ENCODE assay signal across 9 cellular contexts in genomic region chr6:20708367-20709124, GRCh38.
A peak's percentile ranks its signal among the peaks of the same experiment; 100 is the strongest.
DNase-seq lines count a peak whose midpoint lies in the region; ATAC-seq and TF ChIP-seq lines count a peak whose summit lies in the region.
"Had no signal": no experiment of that assay in that cellular context is flagged by ENCODE, and none has a peak within 500 bp of the region (broad histone marks: within the 10 kb centered on the region; RNA-seq: fewer than 3 reads in every experiment).

No MANE protein-coding gene starts in this region.

- H3K4me3 ChIP-seq in CD8-positive, alpha-beta memory T cell (ENCODE audit: low read length): no peak overlapping the region
- H3K4me3 ChIP-seq in astrocyte of the cerebellum (ENCODE audit: low read depth, low read length): no peak overlapping the region
- no peak overlapping the region for H3K4me3 ChIP-seq in BE2C (ENCODE audit: low read depth, low read length)
- H3K4me3 ChIP-seq in suprapubic skin: no peak overlapping the region
- H3K4me3 ChIP-seq in right lobe of liver: no peak overlapping the region
- H3K4me3 ChIP-seq: heart right ventricle had no signal

- H3K27me3 Mint-ChIP-seq in CD8-positive, alpha-beta memory T cell: no peaks in the 10 kb centered on the region

- no peak overlapping the region for H3K27ac ChIP-seq in CD8-positive, alpha-beta memory T cell (ENCODE audit: low read depth, low read length)
- H3K27ac ChIP-seq in suprapubic skin: no peak overlapping the region
- no peak overlapping the region for H3K27ac ChIP-seq in right lobe of liver
- H3K27ac ChIP-seq: heart right ventricle had no signal

- H3K36me3 Mint-ChIP-seq in CD8-positive, alpha-beta memory T cell: peaks cover 0 to 2% (median 0%) of the 10 kb centered on the region in 3 donors

- TF ChIP-seq CTCF in astrocyte of the cerebellum (IDR thresholded peaks at IDR 0.05; ENCODE audit: low read depth, low read length, missing control alignments) (no peak), BE2C (IDR thresholded peaks at IDR 0.05; ENCODE audit: low read depth, low read length) (no peak), suprapubic skin (IDR thresholded peaks at IDR 0.05) (no peak), right lobe of liver (IDR thresholded peaks at IDR 0.05) (no peak)

- H3K27ac Mint-ChIP-seq in CD8-positive, alpha-beta memory T cell: peak overlapping the region in 7 of 8 donors; percentile 1 to 70 (median 29)

- H3K9me3 ChIP-seq in CD8-positive, alpha-beta memory T cell (ENCODE audit: low read length): no peaks in the 10 kb centered on the region
- no peaks in the 10 kb centered on the region for H3K9me3 ChIP-seq in BE2C
- H3K9me3 ChIP-seq in suprapubic skin: no peaks in the 10 kb centered on the region
- H3K9me3 ChIP-seq in right lobe of liver: no peaks in the 10 kb centered on the region
- H3K9me3 ChIP-seq: heart right ventricle had no signal

- H3K4me3 Mint-ChIP-seq in CD8-positive, alpha-beta memory T cell: peak overlapping the region in 2 of 7 donors; percentile 26 to 34

- CTCF ChIA-PET in CD8-positive, alpha-beta memory T cell (lab: Charles Lee): no interaction called here

- TF ChIP-seq EP300 in suprapubic skin (IDR thresholded peaks at IDR 0.05): no peak

- H3K4me1 Mint-ChIP-seq in CD8-positive, alpha-beta memory T cell: peaks cover 40 to 65% (median 54%) of the 10 kb centered on the region in 3 donors

- WGBS in suprapubic skin: 86% methylated on average over 3 of the region's 3 CpGs
- 77% methylated on average over 3 of the region's 3 CpGs for WGBS in right lobe of liver (ENCODE audit: insufficient coverage, low coverage, low lambda C conversion rate, missing lambda C conversion rate)

- peak in 3 of 5 donors; percentile 2 to 62 (median 51) for DNase-seq in CD8-positive, alpha-beta memory T cell
- DNase-seq in astrocyte of the cerebellum (ENCODE audit: low read depth) (peak; percentile 74), BE2C (no peak), GM19240 (ENCODE audit: insufficient read length, low spot score) (no peak), suprapubic skin (ENCODE audit: low spot score in 2 of 2) (no peak), right lobe of liver (no peak)
- DNase-seq: heart right ventricle had no signal

- H3K36me3 ChIP-seq in CD8-positive, alpha-beta memory T cell (ENCODE audit: insufficient read depth, low read length): no peaks in the 10 kb centered on the region
- H3K36me3 ChIP-seq in BE2C (no peaks in the 10 kb centered on the region), suprapubic skin (no peaks in the 10 kb centered on the region), right lobe of liver (no peaks in the 10 kb centered on the region)
- H3K36me3 ChIP-seq: heart right ventricle had no signal

- no peaks in the 10 kb centered on the region for H3K9me3 Mint-ChIP-seq in CD8-positive, alpha-beta memory T cell

- no peaks in the 10 kb centered on the region for H3K4me1 ChIP-seq in CD8-positive, alpha-beta memory T cell (ENCODE audit: insufficient read depth, low read length)
- H3K4me1 ChIP-seq in BE2C: peaks cover 18% of the 10 kb centered on the region
- H3K4me1 ChIP-seq in suprapubic skin: peaks cover 28% of the 10 kb centered on the region
- H3K4me1 ChIP-seq in right lobe of liver: peaks cover 0 to 14% (median 0%) of the 10 kb centered on the region in 4 donors

- no peaks in the 10 kb centered on the region for H3K27me3 ChIP-seq in CD8-positive, alpha-beta memory T cell (ENCODE audit: insufficient read depth, low read length, poor library complexity, severe bottlenecking)
- no peaks in the 10 kb centered on the region for H3K27me3 ChIP-seq in BE2C
- H3K27me3 ChIP-seq in suprapubic skin: no peaks in the 10 kb centered on the region
- H3K27me3 ChIP-seq in right lobe of liver: no peaks in the 10 kb centered on the region
- H3K27me3 ChIP-seq: heart right ventricle had no signal

- TF ChIP-seq POLR2A in suprapubic skin (IDR thresholded peaks at IDR 0.05): no peak
- no peak for TF ChIP-seq POLR2A in right lobe of liver (IDR thresholded peaks at IDR 0.05)

- peak; percentile 73 for ATAC-seq in GM19043 (IDR thresholded peaks at IDR 0.05; ENCODE audit: low read depth, unreplicated experiment)
- peak; percentile 85 for ATAC-seq in HG03175 (IDR thresholded peaks at IDR 0.05; ENCODE audit: unreplicated experiment)
- ATAC-seq in right lobe of liver: no peak
- ATAC-seq: heart right ventricle had no signal

- in situ Hi-C loops in astrocyte of the cerebellum (cut with HindIII; ENCODE audit: low sequenced_read_pairs): loop anchor here (5.0 kb wide), 1 partner anchor 104 kb away; no protein-coding TSS in a partner anchor

- POLR2A ChIA-PET in CD8-positive, alpha-beta memory T cell (lab: Charles Lee): no interaction called here

- intact Hi-C loops in right lobe of liver (cut with DNase I): no loop called here

Comparison
In these comparisons a context has a peak if more than half of its experiments do, and no peak if none do; other contexts are left out.
1. DNase-seq: peak in CD8-positive, alpha-beta memory T cell (3 of 5) and astrocyte of the cerebellum (single experiment); none in BE2C (single experiment), GM19240 (single experiment), suprapubic skin (0 of 2) and right lobe of liver (0 of 3).
2. ATAC-seq: peak in GM19043 (single experiment) and HG03175 (single experiment); none in right lobe of liver (0 of 4).